Comparison of ENCODE assay signal across 8 cellular contexts in the genomic region with DNA sequence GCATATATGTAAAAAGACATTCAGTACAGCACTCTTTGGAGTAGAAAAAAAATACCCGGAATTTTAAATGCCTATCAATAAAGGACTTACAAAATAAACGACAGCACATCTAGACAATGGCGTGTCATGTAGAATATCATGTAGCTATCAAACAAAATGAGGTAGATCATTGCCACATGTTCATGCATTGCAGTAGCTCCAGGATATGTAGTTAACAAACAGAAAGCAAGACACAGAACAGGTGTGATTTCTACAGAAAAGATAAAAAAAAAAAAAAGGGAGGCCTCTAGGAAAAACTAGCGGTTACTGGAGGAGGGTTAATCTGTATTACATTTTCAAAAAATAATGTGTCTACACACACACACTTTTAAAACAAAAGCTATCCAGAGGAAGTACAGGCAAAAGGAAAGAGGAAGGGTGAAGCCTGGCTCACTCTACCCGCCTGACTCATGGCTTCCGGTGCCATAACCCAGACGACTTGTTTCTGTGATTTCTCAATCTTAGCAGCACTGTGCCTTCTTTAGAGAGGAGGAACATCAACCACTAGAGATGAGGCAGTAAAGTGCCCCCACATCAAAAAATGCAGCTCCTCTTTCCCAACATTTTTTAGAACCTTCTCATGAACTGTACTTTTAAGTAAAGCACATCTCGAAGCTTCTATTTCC.
DNase-seq lines count a peak whose midpoint lies in the region; ATAC-seq lines count a peak whose summit lies in the region.

No MANE protein-coding gene starts in this region.

- peak overlapping the region; percentile 72 for H3K4me3 Mint-ChIP-seq in stimulated activated memory B cell treated with anti-CD40 and anti-IgM and Interleukin-4, amounts not matched to agents 10 μg/mL and 1 μg/mL and 100 μg/mL, for 72 hours

- H3K27me3 Mint-ChIP-seq in stimulated activated memory B cell treated with anti-CD40 and anti-IgM and Interleukin-4, amounts not matched to agents 10 μg/mL and 1 μg/mL and 100 μg/mL, for 72 hours, result no peaks in the 10 kb centered on the region

- H3K4me1 Mint-ChIP-seq in stimulated activated memory B cell treated with anti-CD40 and anti-IgM and Interleukin-4, amounts not matched to agents 10 μg/mL and 1 μg/mL and 100 μg/mL, for 72 hours, result peaks cover 24% of the 10 kb centered on the region

- H3K9me3 Mint-ChIP-seq in stimulated activated memory B cell treated with anti-CD40 and anti-IgM and Interleukin-4, amounts not matched to agents 10 μg/mL and 1 μg/mL and 100 μg/mL, for 72 hours, result no peaks in the 10 kb centered on the region

- DNase-seq in NCI-H2171 treated with DMSO at 0.1 percent for 48 hours (lab: John Stamatoyannopoulos, UW) (peak; percentile 49), NCI-H2171 (lab: John Stamatoyannopoulos, UW) (no peak), UCSD-AML1 (lab: John Stamatoyannopoulos, UW; ENCODE audit: unreplicated experiment) (peak; percentile 56), midbrain (lab: John Stamatoyannopoulos, UW) (peak; percentile 35), NCI-H82 (lab: John Stamatoyannopoulos, UW) (no peak)
- DNase-seq in central memory CD4-positive, alpha-beta T cell, result peak; percentile 43

- ATAC-seq in HG03439 (IDR thresholded peaks at IDR 0.05; ENCODE audit: unreplicated experiment), result peak; percentile 95
- peak; percentile 98 for ATAC-seq in stimulated activated memory B cell treated with anti-CD40 and anti-IgM and Interleukin-4, amounts not matched to agents 10 μg/mL and 1 μg/mL and 100 μg/mL, for 72 hours

- peak overlapping the region; percentile 76 for H3K27ac Mint-ChIP-seq in stimulated activated memory B cell treated with anti-CD40 and anti-IgM and Interleukin-4, amounts not matched to agents 10 μg/mL and 1 μg/mL and 100 μg/mL, for 72 hours

- H3K36me3 Mint-ChIP-seq in stimulated activated memory B cell treated with anti-CD40 and anti-IgM and Interleukin-4, amounts not matched to agents 10 μg/mL and 1 μg/mL and 100 μg/mL, for 72 hours, result no peaks in the 10 kb centered on the region

Comparison
In these comparisons a context has a peak if more than half of its experiments do, and no peak if none do; other contexts are left out.
1. DNase-seq: peak in NCI-H2171 treated with DMSO at 0.1 percent for 48 hours (single experiment), UCSD-AML1 (single experiment), central memory CD4-positive, alpha-beta T cell (single experiment) and midbrain (single experiment); none in NCI-H2171 (single experiment) and NCI-H82 (single experiment).